In the genomic region with DNA sequence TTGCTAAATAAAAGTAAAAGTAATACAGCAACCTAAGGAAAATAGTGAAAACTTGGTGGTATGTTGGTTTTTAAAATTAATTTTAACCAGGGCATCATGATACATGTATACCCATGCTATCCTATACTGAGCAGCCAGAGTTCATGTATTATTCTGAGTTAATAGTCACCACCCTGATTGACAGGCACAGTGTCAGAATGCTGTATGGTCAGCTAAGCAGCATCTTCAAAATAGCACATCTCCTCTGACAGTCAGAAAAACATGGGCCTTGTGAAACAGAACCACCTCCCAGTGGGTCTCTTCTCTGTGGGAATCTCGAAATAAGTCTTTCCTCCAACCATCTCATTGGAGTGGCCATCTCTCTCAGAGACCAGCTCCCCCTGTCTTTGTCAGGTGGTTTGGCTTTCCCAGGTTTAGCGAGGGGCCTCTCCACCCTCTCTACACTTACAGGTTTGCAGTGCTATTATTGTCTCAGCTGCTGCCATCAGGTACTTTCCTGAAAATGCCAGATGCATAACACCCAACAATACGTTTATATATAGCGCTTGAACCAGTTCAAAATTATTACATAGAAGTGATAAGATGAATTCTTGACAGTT, we compare ENCODE assay signal across 21 cellular contexts. TPM values are rescaled to one million over a fixed set of nuclear protein-coding genes. Genes with fewer than 3 reads are reported as not detected.
DNase-seq lines count a peak whose midpoint lies in the region; ATAC-seq and TF ChIP-seq lines count a peak whose summit lies in the region.
"Had no signal": no experiment of that assay in that cellular context is flagged by ENCODE, and none has a peak within 500 bp of the region (broad histone marks: within the 10 kb centered on the region; RNA-seq: fewer than 3 reads in every experiment).

No MANE protein-coding gene starts in this region.

- H3K27ac Mint-ChIP-seq in HFFc6 = no peak overlapping the region
- H3K27ac Mint-ChIP-seq in endodermal cell = no peak overlapping the region
- H3K27ac Mint-ChIP-seq: activated CD4-positive, alpha-beta T cell treated with anti-CD3 and anti-CD28 coated beads, Interleukin-2, amount 10 ng/mL, durations not matched to agents 7 days and 5 days; stimulated activated naive B cell treated with anti-CD40 and anti-IgM and Interleukin-4, amounts not matched to agents 10 μg/mL and 1 μg/mL and 100 μg/mL, for 72 hours had no signal

- no peak overlapping the region for H3K9ac ChIP-seq in endodermal cell (ENCODE audit: extremely low read depth, low read length, poor library complexity, severe bottlenecking)
- H3K9ac ChIP-seq: BLaER1 treated with 17β-estradiol and CSF1 and Interleukin-3, amounts not matched to agents 10 nM and 100 nM had no signal

- no peaks in the 10 kb centered on the region for H3K9me3 Mint-ChIP-seq in HFFc6
- no peaks in the 10 kb centered on the region for H3K9me3 Mint-ChIP-seq in endodermal cell
- H3K9me3 Mint-ChIP-seq: activated CD4-positive, alpha-beta T cell treated with anti-CD3 and anti-CD28 coated beads, Interleukin-2, amount 10 ng/mL, durations not matched to agents 7 days and 5 days; stimulated activated naive B cell treated with anti-CD40 and anti-IgM and Interleukin-4, amounts not matched to agents 10 μg/mL and 1 μg/mL and 100 μg/mL, for 72 hours had no signal

- ATAC-seq in HG02970 (IDR thresholded peaks at IDR 0.05; ENCODE audit: low FRiP score, unreplicated experiment) = no peak
- no peak for ATAC-seq in GM18870 (IDR thresholded peaks at IDR 0.05; ENCODE audit: unreplicated experiment)
- ATAC-seq: A549; Panc1; sciatic nerve; stimulated activated naive B cell treated with anti-CD40 and anti-IgM and Interleukin-4, amounts not matched to agents 10 μg/mL and 1 μg/mL and 100 μg/mL, for 72 hours had no signal

- H3K27ac ChIP-seq in endodermal cell (ENCODE audit: low read depth, low read length) = no peak overlapping the region
- H3K27ac ChIP-seq: A549; BLaER1 treated with 17β-estradiol and CSF1 and Interleukin-3, amounts not matched to agents 10 nM and 100 nM; lower lobe of right lung had no signal

- peaks cover 6% of the 10 kb centered on the region for H3K4me1 ChIP-seq in endodermal cell (ENCODE audit: control insufficient read depth, insufficient read depth, low read length)
- H3K4me1 ChIP-seq: A549 had no signal

- H3K4me3 ChIP-seq in endodermal cell (ENCODE audit: low read length) = no peak overlapping the region
- H3K4me3 ChIP-seq: A549; BLaER1 treated with 17β-estradiol and CSF1 and Interleukin-3, amounts not matched to agents 10 nM and 100 nM; esophagus muscularis mucosa; lower lobe of right lung; tibial artery had no signal

- H3K4me1 Mint-ChIP-seq in HFFc6 (ENCODE audit: low read depth) (peaks cover 38% of the 10 kb centered on the region), endodermal cell (peaks cover 18% of the 10 kb centered on the region)

- H3K27me3 ChIP-seq in endodermal cell (ENCODE audit: control insufficient read depth, insufficient read depth, low read length, poor library complexity, severe bottlenecking) = no peaks in the 10 kb centered on the region
- H3K27me3 ChIP-seq: BLaER1 treated with 17β-estradiol and CSF1 and Interleukin-3, amounts not matched to agents 10 nM and 100 nM; esophagus muscularis mucosa; tibial artery had no signal

- 0 out of 2 replicates have a peak, but pooled peaks have one; percentile 11 for TF ChIP-seq CTCF in HFFc6 (IDR thresholded peaks at IDR 0.05)
- TF ChIP-seq CTCF in endodermal cell (conservative IDR thresholded peaks at IDR 0.05) = peak; percentile 64

- 93 to 96% methylated on average over 4 of the region's 4 CpGs for WGBS in endodermal cell (ENCODE audit: insufficient coverage in 1 of 2, insufficient read length in 1 of 2), 2 experiments

- DNase-seq in NCI-H2029 (lab: John Stamatoyannopoulos, UW) (peak; percentile 15), NCI-H2029 treated with DMSO at 0.1 percent for 48 hours (lab: John Stamatoyannopoulos, UW) (no peak), HFFc6 (no peak), NCI-H510A treated with DMSO at 0.1 percent for 48 hours (lab: John Stamatoyannopoulos, UW) (peak; percentile 85), endodermal cell (no peak), DMS 273 (lab: John Stamatoyannopoulos, UW; ENCODE audit: unreplicated experiment) (no peak)
- DNase-seq: activated CD4-positive, alpha-beta T cell treated with anti-CD3 and anti-CD28 coated beads, Interleukin-2, amount 10 ng/mL, durations not matched to agents 7 days and 5 days; amniotic stem cell; HCEC 1CT; lower lobe of right lung; MV-4-11; NCI-H526; stimulated activated naive B cell treated with anti-CD40 and anti-IgM and Interleukin-4, amounts not matched to agents 10 μg/mL and 1 μg/mL and 100 μg/mL, for 72 hours; tibial artery had no signal

- peaks cover 35% of the 10 kb centered on the region for H3K36me3 ChIP-seq in endodermal cell (ENCODE audit: control insufficient read depth, insufficient read depth, low read length)

- no peaks in the 10 kb centered on the region for H3K9me3 ChIP-seq in endodermal cell (ENCODE audit: control insufficient read depth, low read length)
- H3K9me3 ChIP-seq: A549; BLaER1 treated with 17β-estradiol and CSF1 and Interleukin-3, amounts not matched to agents 10 nM and 100 nM; esophagus muscularis mucosa; lower lobe of right lung; tibial artery had no signal

- H3K36me3 Mint-ChIP-seq in HFFc6 (ENCODE audit: low read depth) = no peaks in the 10 kb centered on the region
- peaks cover 22% of the 10 kb centered on the region for H3K36me3 Mint-ChIP-seq in endodermal cell (ENCODE audit: low read depth)

- H3K4me3 Mint-ChIP-seq in HFFc6 = no peak overlapping the region
- no peak overlapping the region for H3K4me3 Mint-ChIP-seq in endodermal cell
- H3K4me3 Mint-ChIP-seq: activated CD4-positive, alpha-beta T cell treated with anti-CD3 and anti-CD28 coated beads, Interleukin-2, amount 10 ng/mL, durations not matched to agents 7 days and 5 days; stimulated activated naive B cell treated with anti-CD40 and anti-IgM and Interleukin-4, amounts not matched to agents 10 μg/mL and 1 μg/mL and 100 μg/mL, for 72 hours had no signal

- H3K27me3 Mint-ChIP-seq in HFFc6 (ENCODE audit: insufficient read depth) = no peaks in the 10 kb centered on the region
- H3K27me3 Mint-ChIP-seq in endodermal cell (ENCODE audit: insufficient read depth) = no peaks in the 10 kb centered on the region
- H3K27me3 Mint-ChIP-seq: activated CD4-positive, alpha-beta T cell treated with anti-CD3 and anti-CD28 coated beads, Interleukin-2, amount 10 ng/mL, durations not matched to agents 7 days and 5 days; stimulated activated naive B cell treated with anti-CD40 and anti-IgM and Interleukin-4, amounts not matched to agents 10 μg/mL and 1 μg/mL and 100 μg/mL, for 72 hours had no signal

RNA-seq across cellular contexts. Expression of gene RNF8, which starts 47.1 kb away (rescaled TPM):
- 10 to 100 TPM; 14.1 to 18.5 (median 17.5) TPM for total RNA-seq in HFFc6 (2021; fragmentation: NEBNext Ultra II Directional; extraction: Animal tissue kit (Norgen Biotek cat#: 25700))
- 10 to 100 TPM; 38.2 to 51.1 TPM for total RNA-seq in endodermal cell
- polyA plus RNA-seq in endodermal cell (2013, experiment 1 of 2) = 32.6 TPM
- 36.8 TPM for polyA plus RNA-seq in endodermal cell (2013, experiment 2 of 2)

RNA-seq across cellular contexts. Expression of gene TMEM217, which starts 48.8 kb away (rescaled TPM):
- total RNA-seq in HFFc6 (2021; fragmentation: NEBNext Ultra II Directional; extraction: Animal tissue kit (Norgen Biotek cat#: 25700)) = 1 to 10 TPM in 5 of 6 experiments, under 1 TPM in 1; 0.99 to 2.0 (median 1.6) TPM
- 1 to 10 TPM in 1 of 2 donors, under 1 TPM in 1; 0.95 to 1.6 TPM for total RNA-seq in endodermal cell
- polyA plus RNA-seq in endodermal cell (2013, experiment 1 of 2) = 0.43 TPM
- 0.41 TPM for polyA plus RNA-seq in endodermal cell (2013, experiment 2 of 2)

RNA-seq across cellular contexts. Expression of gene TBC1D22B, which starts 49.2 kb away (rescaled TPM):
- 1 to 10 TPM; 9.0 to 9.6 (median 9.2) TPM for total RNA-seq in HFFc6 (2021; fragmentation: NEBNext Ultra II Directional; extraction: Animal tissue kit (Norgen Biotek cat#: 25700))
- total RNA-seq in endodermal cell = 10 to 100 TPM; 13.8 to 20.1 TPM
- 13.9 TPM for polyA plus RNA-seq in endodermal cell (2013, experiment 1 of 2)
- polyA plus RNA-seq in endodermal cell (2013, experiment 2 of 2) = 13.1 TPM

Comparison
In these comparisons a context has a peak if more than half of its experiments do, and no peak if none do; other contexts are left out.
1. DNase-seq: peak in NCI-H2029 (single experiment) and NCI-H510A treated with DMSO at 0.1 percent for 48 hours (single experiment); none in NCI-H2029 treated with DMSO at 0.1 percent for 48 hours (single experiment), HFFc6 (single experiment), endodermal cell (single experiment) and DMS 273 (single experiment).